Comparison of ENCODE assay signal across 9 cellular contexts in the genomic region with DNA sequence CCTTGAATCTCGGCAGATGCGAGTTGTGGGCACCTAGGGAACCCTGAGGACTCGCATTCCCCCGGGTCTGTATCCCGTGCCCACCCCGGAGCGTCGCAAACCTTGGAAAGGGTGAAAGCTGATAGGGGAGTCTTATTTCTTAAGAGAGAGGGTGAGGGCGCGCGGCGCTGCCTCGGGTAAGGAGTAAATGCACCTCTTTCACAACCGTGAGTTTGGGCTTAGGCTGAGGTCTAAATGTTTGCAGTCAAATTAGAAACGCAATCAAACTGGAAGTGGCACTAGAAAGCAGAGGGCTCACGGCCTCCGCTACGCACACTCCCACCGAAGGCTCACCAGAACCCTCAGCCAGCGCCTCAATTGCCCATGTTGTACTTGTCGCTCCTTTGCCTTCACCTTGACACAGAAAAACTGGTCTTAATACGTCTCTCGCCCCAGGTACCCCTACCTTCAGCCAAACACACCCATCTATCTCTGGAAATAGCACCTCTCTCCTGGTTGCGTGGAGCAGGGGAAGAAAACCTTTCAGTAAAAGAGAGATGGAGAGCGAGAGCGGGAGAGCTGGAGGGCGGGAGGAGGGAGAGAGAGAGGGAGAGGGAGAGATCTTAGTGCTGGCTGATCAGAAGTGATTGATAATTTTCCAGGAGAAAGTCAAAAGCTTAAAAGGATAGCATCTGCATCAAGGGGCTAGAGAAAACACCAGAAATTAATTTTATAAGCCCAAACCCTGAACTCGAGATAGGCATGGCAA. TPM values are rescaled to one million over a fixed set of nuclear protein-coding genes. Genes with fewer than 3 reads are reported as not detected.
DNase-seq lines count a peak whose midpoint lies in the region; ATAC-seq and TF ChIP-seq lines count a peak whose summit lies in the region.
"Had no signal": no experiment of that assay in that cellular context is flagged by ENCODE, and none has a peak within 500 bp of the region (broad histone marks: within the 10 kb centered on the region; RNA-seq: fewer than 3 reads in every experiment).

No MANE protein-coding gene starts in this region.

- TF ChIP-seq CTCF in dorsolateral prefrontal cortex (IDR thresholded peaks at IDR 0.05 in 54 of 56, conservative IDR thresholded peaks at IDR 0.05 in 2 of 56; ENCODE audit: low read depth in 1 of 56, partially characterized antibody in 56 of 56): no peak

- intact Hi-C loops in Right ventricle myocardium superior (cut with DNase I) (loop anchor here (2.0 to 10.0 kb wide), 2 partner anchors 327 to 397 kb away; no protein-coding TSS in a partner anchor), left cardiac atrium (cut with DNase I) (loop anchor here (5.0 to 10.0 kb wide), 3 partner anchors 325 to 557 kb away; no protein-coding TSS in a partner anchor), dorsolateral prefrontal cortex (cut with DNase I) (loop anchor here (5.0 to 10.0 kb wide), 3 partner anchors 325 to 557 kb away; no protein-coding TSS in a partner anchor)

- H3K36me3 ChIP-seq in muscle layer of colon (ENCODE audit: insufficient read depth, low read length): peaks cover 14% of the 10 kb centered on the region
- no peaks in the 10 kb centered on the region for H3K36me3 ChIP-seq in urinary bladder (ENCODE audit: insufficient read depth)

- H3K27me3 ChIP-seq in dorsolateral prefrontal cortex (peaks cover 0 to 62% (median 24%) of the 10 kb centered on the region in 45 donors), muscle layer of colon (ENCODE audit: control insufficient read depth in 1 of 2, insufficient read depth in 2 of 2, low read length in 2 of 2) (no peaks in the 10 kb centered on the region)

- 59% methylated on average over 28 of the region's 28 CpGs for WGBS in urinary bladder

- H3K9ac ChIP-seq in muscle layer of colon (ENCODE audit: low read length): peak overlapping the region; percentile 88

- peak overlapping the region in 38 of 59 donors; percentile 6 to 84 (median 60) for H3K27ac ChIP-seq in dorsolateral prefrontal cortex
- H3K27ac ChIP-seq in muscle layer of colon (ENCODE audit: low read depth, low read length): peak overlapping the region; percentile 94
- no peak overlapping the region for H3K27ac ChIP-seq in urinary bladder (ENCODE audit: low read depth)

- peaks cover 45% of the 10 kb centered on the region for H3K4me1 ChIP-seq in muscle layer of colon (ENCODE audit: insufficient read depth, low read length)
- peaks cover 2% of the 10 kb centered on the region for H3K4me1 ChIP-seq in urinary bladder (ENCODE audit: insufficient read depth)

- ATAC-seq in Right ventricle myocardium superior (ENCODE audit: poor library complexity) (no peak), left cardiac atrium (no peak), HG02623 (IDR thresholded peaks at IDR 0.05; ENCODE audit: unreplicated experiment) (no peak), HG02571 (IDR thresholded peaks at IDR 0.05; ENCODE audit: unreplicated experiment) (no peak)

- no peaks in the 10 kb centered on the region for H3K9me3 ChIP-seq in muscle layer of colon (ENCODE audit: low read length)

- DNase-seq in Right ventricle myocardium superior (peak; percentile 46), left cardiac atrium (no peak), dorsolateral prefrontal cortex (no peak), NCI-H748 treated with DMSO at 0.1 percent for 48 hours (lab: John Stamatoyannopoulos, UW) (no peak)
- DNase-seq: activated CD4-positive, alpha-beta T cell treated with anti-CD3 and anti-CD28 coated beads, Interleukin-2, amount 50 U/mL, for 48 hours had no signal

- H3K4me3 ChIP-seq in dorsolateral prefrontal cortex (peak overlapping the region in 43 of 59 donors; percentile 3 to 82 (median 25)), muscle layer of colon (ENCODE audit: low read depth in 1 of 2, low read length in 2 of 2) (peak overlapping the region; percentile 75 to 93), urinary bladder (ENCODE audit: low read depth, low read length) (peak overlapping the region; percentile 14)

RNA-seq across cellular contexts. Expression of gene HLX, which starts 1.7 kb away (rescaled TPM):
- total RNA-seq in Right ventricle myocardium superior (5.6 TPM), left cardiac atrium (10 to 100 TPM in 1 of 2 donors, 1 to 10 TPM in 1; 4.5 to 10.7 TPM), dorsolateral prefrontal cortex (1 to 10 TPM in 94 of 120 experiments, under 1 TPM in 26; 0.25 to 5.3 (median 1.6) TPM), urinary bladder (12.9 TPM)
- 8.2 TPM for polyA plus RNA-seq in urinary bladder

Comparison
In these comparisons a context has a peak if more than half of its experiments do, and no peak if none do; other contexts are left out.
1. H3K4me3 ChIP-seq: peak in every context shown above with its lines; median percentile 84 in muscle layer of colon; 25 in dorsolateral prefrontal cortex; 14 in urinary bladder.